ENCODE assay signal across 1 cellular context in the genomic region with DNA sequence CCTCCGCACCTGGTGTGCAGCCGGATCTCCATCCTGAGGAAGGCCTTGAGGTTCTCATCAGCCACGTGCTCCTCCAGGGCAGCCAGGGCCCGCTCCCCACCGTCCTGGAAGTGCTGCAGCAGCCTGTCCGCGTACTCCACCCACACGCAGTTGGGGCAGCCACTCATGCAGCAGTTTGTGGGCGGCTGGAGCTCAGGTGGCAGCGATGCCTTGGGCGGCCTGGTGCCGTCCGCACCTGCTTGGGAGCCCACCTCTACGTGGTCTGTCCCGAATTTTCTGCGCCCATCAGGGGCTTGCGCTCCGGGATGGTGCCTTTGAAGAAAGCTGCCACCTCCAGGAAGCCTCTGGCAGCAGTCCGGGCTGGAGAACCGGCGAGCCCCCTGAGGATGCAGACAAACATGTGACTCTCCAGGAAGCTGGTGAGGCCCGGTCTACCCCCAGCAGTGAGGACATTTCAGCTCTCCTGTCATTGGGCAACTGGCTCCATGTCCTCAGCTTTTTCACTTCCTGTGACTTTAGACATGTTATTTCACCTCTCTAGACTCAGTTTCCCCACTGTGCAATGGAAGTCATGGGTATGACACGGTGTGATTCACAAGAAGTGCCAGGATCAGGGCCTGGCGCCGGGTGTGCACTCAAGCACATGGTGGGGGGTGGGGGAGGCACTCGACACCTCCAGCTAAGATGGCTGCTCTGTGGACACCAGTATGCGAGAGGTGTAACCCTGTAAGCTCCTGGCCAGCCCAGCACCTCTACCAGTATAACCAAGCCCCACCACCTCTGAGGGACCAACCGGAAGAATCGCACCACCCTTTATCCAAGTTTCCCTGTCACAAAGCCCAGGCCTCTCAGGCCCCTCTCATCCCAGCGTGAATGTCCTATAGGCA.
TF ChIP-seq lines count a peak whose summit lies in the region.

No MANE protein-coding gene starts in this region.

TF ChIP-seq in A549, 52 proteins besides CTCF, POLR2A, EP300 and RAD21 (continued from another document):
- TF ChIP-seq, protein P1, sequence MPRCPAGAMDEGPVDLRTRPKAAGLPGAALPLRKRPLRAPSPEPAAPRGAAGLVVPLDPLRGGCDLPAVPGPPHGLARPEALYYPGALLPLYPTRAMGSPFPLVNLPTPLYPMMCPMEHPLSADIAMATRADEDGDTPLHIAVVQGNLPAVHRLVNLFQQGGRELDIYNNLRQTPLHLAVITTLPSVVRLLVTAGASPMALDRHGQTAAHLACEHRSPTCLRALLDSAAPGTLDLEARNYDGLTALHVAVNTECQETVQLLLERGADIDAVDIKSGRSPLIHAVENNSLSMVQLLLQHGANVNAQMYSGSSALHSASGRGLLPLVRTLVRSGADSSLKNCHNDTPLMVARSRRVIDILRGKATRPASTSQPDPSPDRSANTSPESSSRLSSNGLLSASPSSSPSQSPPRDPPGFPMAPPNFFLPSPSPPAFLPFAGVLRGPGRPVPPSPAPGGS (IDR thresholded peaks at IDR 0.05), result no peak
- TF ChIP-seq EHMT2 (IDR thresholded peaks at IDR 0.05; ENCODE audit: low read depth), result no peak
- TF ChIP-seq, protein P2, sequence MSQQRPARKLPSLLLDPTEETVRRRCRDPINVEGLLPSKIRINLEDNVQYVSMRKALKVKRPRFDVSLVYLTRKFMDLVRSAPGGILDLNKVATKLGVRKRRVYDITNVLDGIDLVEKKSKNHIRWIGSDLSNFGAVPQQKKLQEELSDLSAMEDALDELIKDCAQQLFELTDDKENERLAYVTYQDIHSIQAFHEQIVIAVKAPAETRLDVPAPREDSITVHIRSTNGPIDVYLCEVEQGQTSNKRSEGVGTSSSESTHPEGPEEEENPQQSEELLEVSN (IDR thresholded peaks at IDR 0.05; ENCODE audit: borderline replicate concordance, low read depth), result peak; percentile 97
- peak; percentile 55; the same call in 1 of the 2 replicates for TF ChIP-seq NPAS2 (CRISPR knock-in tag; IDR thresholded peaks at IDR 0.05; ENCODE audit: borderline replicate concordance)
- TF ChIP-seq CEBPB (IDR thresholded peaks at IDR 0.05), result no peak
- TF ChIP-seq MAFK (IDR thresholded peaks at IDR 0.05; ENCODE audit: partially characterized antibody), result no peak
- TF ChIP-seq TFCP2L1 (CRISPR knock-in tag; IDR thresholded peaks at IDR 0.05), result peak; percentile 88; the same call in 1 of the 2 replicates
- TF ChIP-seq MAZ (IDR thresholded peaks at IDR 0.05; ENCODE audit: borderline replicate concordance, low read depth, low read length), result no peak
- no peak for TF ChIP-seq RFX5 (IDR thresholded peaks at IDR 0.05)
- TF ChIP-seq HOXA7 (CRISPR knock-in tag; IDR thresholded peaks at IDR 0.05), result peak; percentile 67; the same call in 1 of the 2 replicates
- TF ChIP-seq CBX8 (IDR thresholded peaks at IDR 0.05), result no peak
- TF ChIP-seq SMC3 (IDR thresholded peaks at IDR 0.05), result no peak
- no peak for TF ChIP-seq RNF2 (IDR thresholded peaks at IDR 0.05; ENCODE audit: borderline replicate concordance, low read depth)
- peak; percentile 68; the same call in 1 of the 2 replicates for TF ChIP-seq FOSB (CRISPR knock-in tag; IDR thresholded peaks at IDR 0.05)
- no peak for TF ChIP-seq FOSL2 (IDR thresholded peaks at IDR 0.05)
- TF ChIP-seq FOSL2 (CRISPR knock-in tag; IDR thresholded peaks at IDR 0.05), result no peak; the same call in 1 of the 2 replicates
- no peak for TF ChIP-seq CHD4 (IDR thresholded peaks at IDR 0.05; ENCODE audit: borderline replicate concordance)
- peak; percentile 87 for TF ChIP-seq FOXS1 (CRISPR knock-in tag; IDR thresholded peaks at IDR 0.05)
- peak; percentile 96; the same call in 1 of the 2 replicates for TF ChIP-seq MYC (IDR thresholded peaks at IDR 0.05; ENCODE audit: borderline replicate concordance, low read length)
- no peak for TF ChIP-seq KDM5A (IDR thresholded peaks at IDR 0.05)
- TF ChIP-seq GATA3 (IDR thresholded peaks at IDR 0.05; ENCODE audit: borderline replicate concordance), result no peak
- no peak for TF ChIP-seq ZFP36 (IDR thresholded peaks at IDR 0.05; ENCODE audit: borderline replicate concordance, partially characterized antibody)
- TF ChIP-seq HDAC2 (IDR thresholded peaks at IDR 0.05), result no peak
- no peak for TF ChIP-seq CBX2 (IDR thresholded peaks at IDR 0.05; ENCODE audit: borderline replicate concordance, low read depth)
- TF ChIP-seq, protein P3, sequence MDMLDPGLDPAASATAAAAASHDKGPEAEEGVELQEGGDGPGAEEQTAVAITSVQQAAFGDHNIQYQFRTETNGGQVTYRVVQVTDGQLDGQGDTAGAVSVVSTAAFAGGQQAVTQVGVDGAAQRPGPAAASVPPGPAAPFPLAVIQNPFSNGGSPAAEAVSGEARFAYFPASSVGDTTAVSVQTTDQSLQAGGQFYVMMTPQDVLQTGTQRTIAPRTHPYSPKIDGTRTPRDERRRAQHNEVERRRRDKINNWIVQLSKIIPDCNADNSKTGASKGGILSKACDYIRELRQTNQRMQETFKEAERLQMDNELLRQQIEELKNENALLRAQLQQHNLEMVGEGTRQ (IDR thresholded peaks at IDR 0.05), result no peak
- TF ChIP-seq, protein P4, sequence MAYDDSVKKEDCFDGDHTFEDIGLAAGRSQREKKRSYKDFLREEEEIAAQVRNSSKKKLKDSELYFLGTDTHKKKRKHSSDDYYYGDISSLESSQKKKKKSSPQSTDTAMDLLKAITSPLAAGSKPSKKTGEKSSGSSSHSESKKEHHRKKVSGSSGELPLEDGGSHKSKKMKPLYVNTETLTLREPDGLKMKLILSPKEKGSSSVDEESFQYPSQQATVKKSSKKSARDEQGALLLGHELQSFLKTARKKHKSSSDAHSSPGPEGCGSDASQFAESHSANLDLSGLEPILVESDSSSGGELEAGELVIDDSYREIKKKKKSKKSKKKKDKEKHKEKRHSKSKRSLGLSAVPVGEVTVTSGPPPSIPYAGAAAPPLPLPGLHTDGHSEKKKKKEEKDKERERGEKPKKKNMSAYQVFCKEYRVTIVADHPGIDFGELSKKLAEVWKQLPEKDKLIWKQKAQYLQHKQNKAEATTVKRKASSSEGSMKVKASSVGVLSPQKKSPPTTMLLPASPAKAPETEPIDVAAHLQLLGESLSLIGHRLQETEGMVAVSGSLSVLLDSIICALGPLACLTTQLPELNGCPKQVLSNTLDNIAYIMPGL (CRISPR knock-in tag; IDR thresholded peaks at IDR 0.05; ENCODE audit: borderline replicate concordance), result no peak
- TF ChIP-seq JUNB (IDR thresholded peaks at IDR 0.05), result no peak
- TF ChIP-seq HEYL (CRISPR knock-in tag; IDR thresholded peaks at IDR 0.05), result peak; percentile 88; the same call in 1 of the 2 replicates
- TF ChIP-seq, protein P5, sequence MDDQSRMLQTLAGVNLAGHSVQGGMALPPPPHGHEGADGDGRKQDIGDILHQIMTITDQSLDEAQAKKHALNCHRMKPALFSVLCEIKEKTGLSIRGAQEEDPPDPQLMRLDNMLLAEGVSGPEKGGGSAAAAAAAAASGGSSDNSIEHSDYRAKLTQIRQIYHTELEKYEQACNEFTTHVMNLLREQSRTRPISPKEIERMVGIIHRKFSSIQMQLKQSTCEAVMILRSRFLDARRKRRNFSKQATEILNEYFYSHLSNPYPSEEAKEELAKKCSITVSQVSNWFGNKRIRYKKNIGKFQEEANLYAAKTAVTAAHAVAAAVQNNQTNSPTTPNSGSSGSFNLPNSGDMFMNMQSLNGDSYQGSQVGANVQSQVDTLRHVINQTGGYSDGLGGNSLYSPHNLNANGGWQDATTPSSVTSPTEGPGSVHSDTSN (IDR thresholded peaks at IDR 0.05), result no peak
- TF ChIP-seq POLR2AphosphoS2 (conservative IDR thresholded peaks at IDR 0.05; ENCODE audit: low read length), result no peak
- no peak for TF ChIP-seq SREBF2 (IDR thresholded peaks at IDR 0.05)
- TF ChIP-seq, protein P6, sequence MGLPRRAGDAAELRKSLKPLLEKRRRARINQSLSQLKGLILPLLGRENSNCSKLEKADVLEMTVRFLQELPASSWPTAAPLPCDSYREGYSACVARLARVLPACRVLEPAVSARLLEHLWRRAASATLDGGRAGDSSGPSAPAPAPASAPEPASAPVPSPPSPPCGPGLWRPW (IDR thresholded peaks at IDR 0.05), result no peak
- peak; percentile 94 for TF ChIP-seq EHF (CRISPR knock-in tag; IDR thresholded peaks at IDR 0.05)
- TF ChIP-seq, protein P7, sequence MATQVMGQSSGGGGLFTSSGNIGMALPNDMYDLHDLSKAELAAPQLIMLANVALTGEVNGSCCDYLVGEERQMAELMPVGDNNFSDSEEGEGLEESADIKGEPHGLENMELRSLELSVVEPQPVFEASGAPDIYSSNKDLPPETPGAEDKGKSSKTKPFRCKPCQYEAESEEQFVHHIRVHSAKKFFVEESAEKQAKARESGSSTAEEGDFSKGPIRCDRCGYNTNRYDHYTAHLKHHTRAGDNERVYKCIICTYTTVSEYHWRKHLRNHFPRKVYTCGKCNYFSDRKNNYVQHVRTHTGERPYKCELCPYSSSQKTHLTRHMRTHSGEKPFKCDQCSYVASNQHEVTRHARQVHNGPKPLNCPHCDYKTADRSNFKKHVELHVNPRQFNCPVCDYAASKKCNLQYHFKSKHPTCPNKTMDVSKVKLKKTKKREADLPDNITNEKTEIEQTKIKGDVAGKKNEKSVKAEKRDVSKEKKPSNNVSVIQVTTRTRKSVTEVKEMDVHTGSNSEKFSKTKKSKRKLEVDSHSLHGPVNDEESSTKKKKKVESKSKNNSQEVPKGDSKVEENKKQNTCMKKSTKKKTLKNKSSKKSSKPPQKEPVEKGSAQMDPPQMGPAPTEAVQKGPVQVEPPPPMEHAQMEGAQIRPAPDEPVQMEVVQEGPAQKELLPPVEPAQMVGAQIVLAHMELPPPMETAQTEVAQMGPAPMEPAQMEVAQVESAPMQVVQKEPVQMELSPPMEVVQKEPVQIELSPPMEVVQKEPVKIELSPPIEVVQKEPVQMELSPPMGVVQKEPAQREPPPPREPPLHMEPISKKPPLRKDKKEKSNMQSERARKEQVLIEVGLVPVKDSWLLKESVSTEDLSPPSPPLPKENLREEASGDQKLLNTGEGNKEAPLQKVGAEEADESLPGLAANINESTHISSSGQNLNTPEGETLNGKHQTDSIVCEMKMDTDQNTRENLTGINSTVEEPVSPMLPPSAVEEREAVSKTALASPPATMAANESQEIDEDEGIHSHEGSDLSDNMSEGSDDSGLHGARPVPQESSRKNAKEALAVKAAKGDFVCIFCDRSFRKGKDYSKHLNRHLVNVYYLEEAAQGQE (IDR thresholded peaks at IDR 0.05), result no peak
